ENCODE assay signal across 1 cellular context in genomic region chr3:155385896-155386295, GRCh38.
TF ChIP-seq lines count a peak whose summit lies in the region.

No MANE protein-coding gene starts in this region.

TF ChIP-seq in H1, 55 proteins besides CTCF, POLR2A, EP300 and RAD21 (continued from another document):
- no peak for TF ChIP-seq ZNF274 (IDR thresholded peaks at IDR 0.05; ENCODE audit: borderline replicate concordance, extremely low read depth, low read length)
TF ChIP-seq in H1: peak in this region for 0.
